ENCODE assay signal across 8 cellular contexts in genomic region chr9:105363842-105364241, GRCh38.
"Had no signal": no experiment of that assay in that cellular context is flagged by ENCODE, and none has a peak within 500 bp of the region (broad histone marks: within the 10 kb centered on the region; RNA-seq: fewer than 3 reads in every experiment).

No MANE protein-coding gene starts in this region.

- H3K9ac ChIP-seq: GM23248 had no signal

- H3K36me3 ChIP-seq: HAP-1 had no signal

- H3K27ac ChIP-seq: GM23248, HL-60 had no signal

- H3K9me3 ChIP-seq: HAP-1 had no signal

- H3K4me3 ChIP-seq: GM23248, HAP-1 had no signal

- FAIRE-seq: HepG2 had no signal

- DNase-seq: GM23248, GOT3, H7, HFFc6 had no signal

- ATAC-seq: HCT116, HepG2 had no signal

- H3K4me1 ChIP-seq: HAP-1 had no signal
